ENCODE assay signal across 1 cellular context in the genomic region with DNA sequence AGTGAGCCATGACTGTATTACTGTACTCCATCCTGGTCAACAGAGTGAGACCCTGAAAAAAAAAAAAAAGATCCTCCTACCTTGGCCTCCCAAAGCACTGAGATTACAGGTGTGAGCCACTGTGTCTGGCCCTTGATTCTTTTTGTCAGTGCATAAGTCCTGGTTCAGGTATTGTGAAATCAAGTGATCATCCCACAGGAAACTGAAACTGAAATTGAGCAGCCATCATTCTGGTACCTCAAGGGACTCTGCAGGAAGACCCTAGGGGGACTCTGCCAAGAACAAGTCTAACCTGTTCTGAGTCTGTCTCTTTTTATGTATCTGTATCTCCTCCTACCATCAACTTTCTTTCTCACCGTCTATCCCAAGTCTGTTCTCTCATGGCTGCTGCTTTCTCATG.
TF ChIP-seq lines count a peak whose summit lies in the region.

No MANE protein-coding gene starts in this region.

TF ChIP-seq in IMR-90, 13 proteins besides CTCF, POLR2A, EP300 and RAD21:
- TF ChIP-seq MXI1 (IDR thresholded peaks at IDR 0.05; ENCODE audit: borderline replicate concordance, low read depth, low read length) (no peak), SMC3 (IDR thresholded peaks at IDR 0.05; ENCODE audit: low read depth, low read length) (no peak), CHD1 (IDR thresholded peaks at IDR 0.05; ENCODE audit: low read depth, low read length) (no peak), MAZ (IDR thresholded peaks at IDR 0.05; ENCODE audit: borderline replicate concordance, low read depth, low read length) (no peak), BHLHE40 (IDR thresholded peaks at IDR 0.05; ENCODE audit: low read depth, low read length) (no peak), RFX5 (IDR thresholded peaks at IDR 0.05; ENCODE audit: low read depth, low read length) (no peak), CEBPB (IDR thresholded peaks at IDR 0.05; ENCODE audit: low read depth, low read length) (peak; percentile 54)
- TF ChIP-seq, protein P1, sequence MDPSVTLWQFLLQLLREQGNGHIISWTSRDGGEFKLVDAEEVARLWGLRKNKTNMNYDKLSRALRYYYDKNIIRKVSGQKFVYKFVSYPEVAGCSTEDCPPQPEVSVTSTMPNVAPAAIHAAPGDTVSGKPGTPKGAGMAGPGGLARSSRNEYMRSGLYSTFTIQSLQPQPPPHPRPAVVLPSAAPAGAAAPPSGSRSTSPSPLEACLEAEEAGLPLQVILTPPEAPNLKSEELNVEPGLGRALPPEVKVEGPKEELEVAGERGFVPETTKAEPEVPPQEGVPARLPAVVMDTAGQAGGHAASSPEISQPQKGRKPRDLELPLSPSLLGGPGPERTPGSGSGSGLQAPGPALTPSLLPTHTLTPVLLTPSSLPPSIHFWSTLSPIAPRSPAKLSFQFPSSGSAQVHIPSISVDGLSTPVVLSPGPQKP (IDR thresholded peaks at IDR 0.05; ENCODE audit: borderline replicate concordance, low read depth, low read length) = no peak
